ENCODE assay signal across 8 cellular contexts in genomic region chr11:7548659-7549283, GRCh38. TPM values are rescaled to one million over a fixed set of nuclear protein-coding genes. Genes with fewer than 3 reads are reported as not detected.
A peak's percentile ranks its signal among the peaks of the same experiment; 100 is the strongest.
DNase-seq lines count a peak whose midpoint lies in the region; ATAC-seq and TF ChIP-seq lines count a peak whose summit lies in the region.

No MANE protein-coding gene starts in this region.

- peak; percentile 79 for TF ChIP-seq CTCF in DOHH2 (IDR thresholded peaks at IDR 0.05; ENCODE audit: low read depth, low read length, poor library complexity, severe bottlenecking)
- peak; percentile 11 for TF ChIP-seq CTCF in osteocyte (IDR thresholded peaks at IDR 0.05)

- no peaks in the 10 kb centered on the region for H3K79me2 ChIP-seq in DOHH2 (ENCODE audit: control insufficient read depth, low read length)

- H3K4me3 Mint-ChIP-seq in activated CD4-positive, alpha-beta memory T cell treated with anti-CD3 and anti-CD28 coated beads for 36 hours: no peak overlapping the region
- H3K4me3 Mint-ChIP-seq in osteocyte (ENCODE audit: unreplicated experiment): no peak overlapping the region
- H3K4me3 Mint-ChIP-seq in immature natural killer cell: no peak overlapping the region

- no peaks in the 10 kb centered on the region for H3K9me3 ChIP-seq in DOHH2 (ENCODE audit: control insufficient read depth, insufficient read depth, low read length)

- peak; percentile 96 for ATAC-seq in GM19351 (IDR thresholded peaks at IDR 0.05; ENCODE audit: unreplicated experiment)
- ATAC-seq in HG03280 (IDR thresholded peaks at IDR 0.05; ENCODE audit: unreplicated experiment): peak; percentile 83

- peaks cover 5% of the 10 kb centered on the region; the same call in 1 of the 2 replicates for H3K36me3 ChIP-seq in DOHH2 (ENCODE audit: control insufficient read depth, low read length)

- H3K9me2 ChIP-seq in DOHH2 (replicated peaks; ENCODE audit: control insufficient read depth, low read length): no peaks in the 10 kb centered on the region

- H3K4me3 ChIP-seq in DOHH2 (ENCODE audit: low read length): no peak overlapping the region

- H3K4me1 ChIP-seq in DOHH2 (ENCODE audit: control insufficient read depth, low read length): no peaks in the 10 kb centered on the region

- no peaks in the 10 kb centered on the region for H3K27me3 ChIP-seq in DOHH2 (ENCODE audit: control insufficient read depth, low read length)

- CTCF ChIA-PET in activated CD4-positive, alpha-beta memory T cell treated with anti-CD3 and anti-CD28 coated beads for 36 hours (lab: Charles Lee): interaction anchor here (0.5 to 1.0 kb wide), 3 partner anchors 27 to 94 kb away, joined by 3 to 4 read pairs (median 3); no protein-coding TSS in a partner anchor

- intact Hi-C loops in activated CD4-positive, alpha-beta memory T cell treated with anti-CD3 and anti-CD28 coated beads for 36 hours (cut with micrococcal nuclease): loop anchor here (1.0 kb wide), 1 partner anchor 35 kb away; the partner anchor contains the start of gene PPFIBP2

- no peaks in the 10 kb centered on the region for H4K20me1 ChIP-seq in DOHH2 (ENCODE audit: control insufficient read depth, insufficient read depth, low read depth, low read length)

- POLR2A ChIA-PET in activated CD4-positive, alpha-beta memory T cell treated with anti-CD3 and anti-CD28 coated beads for 36 hours (lab: Charles Lee): no interaction called here

- peaks cover 1% of the 10 kb centered on the region for H3K36me3 Mint-ChIP-seq in activated CD4-positive, alpha-beta memory T cell treated with anti-CD3 and anti-CD28 coated beads for 36 hours
- H3K36me3 Mint-ChIP-seq in osteocyte (ENCODE audit: unreplicated experiment): no peaks in the 10 kb centered on the region
- peaks cover 0 to 15% (median 7%) of the 10 kb centered on the region in 3 donors for H3K36me3 Mint-ChIP-seq in immature natural killer cell

- peak; percentile 49 for DNase-seq in activated CD4-positive, alpha-beta memory T cell treated with anti-CD3 and anti-CD28 coated beads for 36 hours
- DNase-seq in osteocyte (ENCODE audit: extremely low spot score, unreplicated experiment) (no peak), immature natural killer cell (no peak), NK-92 (lab: John Stamatoyannopoulos, UW; ENCODE audit: unreplicated experiment) (no peak), NCI-H128 (lab: John Stamatoyannopoulos, UW; ENCODE audit: unreplicated experiment) (no peak)

- H3K27ac ChIP-seq in DOHH2 (ENCODE audit: low read depth, low read length): no peak overlapping the region

- peaks cover 5% of the 10 kb centered on the region for H3K4me1 Mint-ChIP-seq in activated CD4-positive, alpha-beta memory T cell treated with anti-CD3 and anti-CD28 coated beads for 36 hours (ENCODE audit: low read depth)
- peaks cover 9% of the 10 kb centered on the region for H3K4me1 Mint-ChIP-seq in osteocyte (ENCODE audit: unreplicated experiment)
- H3K4me1 Mint-ChIP-seq in immature natural killer cell: no peaks in the 10 kb centered on the region

- H3K9me3 Mint-ChIP-seq in activated CD4-positive, alpha-beta memory T cell treated with anti-CD3 and anti-CD28 coated beads for 36 hours: no peaks in the 10 kb centered on the region
- H3K9me3 Mint-ChIP-seq in osteocyte (ENCODE audit: unreplicated experiment) (no peaks in the 10 kb centered on the region), immature natural killer cell (no peaks in the 10 kb centered on the region)

- H3F3A ChIP-seq in DOHH2 (ENCODE audit: control insufficient read depth, insufficient read depth): no peaks in the 10 kb centered on the region

- H3K27ac Mint-ChIP-seq in activated CD4-positive, alpha-beta memory T cell treated with anti-CD3 and anti-CD28 coated beads for 36 hours: no peak overlapping the region
- H3K27ac Mint-ChIP-seq in osteocyte (ENCODE audit: unreplicated experiment) (no peak overlapping the region), immature natural killer cell (no peak overlapping the region)

- H3K4me2 ChIP-seq in DOHH2 (ENCODE audit: low read length): no peak overlapping the region

- no peaks in the 10 kb centered on the region for H3K27me3 Mint-ChIP-seq in activated CD4-positive, alpha-beta memory T cell treated with anti-CD3 and anti-CD28 coated beads for 36 hours
- H3K27me3 Mint-ChIP-seq in osteocyte (ENCODE audit: unreplicated experiment) (no peaks in the 10 kb centered on the region), immature natural killer cell (ENCODE audit: low read depth in 3 of 3) (peaks cover 0 to 2% (median 2%) of the 10 kb centered on the region in 3 donors)

RNA-seq across cellular contexts. Expression of gene PPFIBP2, which starts 35.0 kb away (rescaled TPM):
- 1 to 10 TPM; 8.8 to 9.2 TPM for total RNA-seq in activated CD4-positive, alpha-beta memory T cell treated with anti-CD3 and anti-CD28 coated beads for 36 hours
- 72.6 and 74.1 TPM in 2 replicates for total RNA-seq in osteocyte
- polyA plus RNA-seq in immature natural killer cell: 1 to 10 TPM in 2 of 3 donors, under 1 TPM in 1; 0.52 to 5.3 (median 1.9) TPM
